ENCODE assay signal across 1 cellular context in genomic region chr7:29723599-29723998, GRCh38.
TF ChIP-seq lines count a peak whose summit lies in the region.

No MANE protein-coding gene starts in this region.

TF ChIP-seq in HepG2, 621 proteins besides CTCF, POLR2A, EP300 and RAD21:
- no peak for TF ChIP-seq ZNF280D (CRISPR knock-in tag; IDR thresholded peaks at IDR 0.05)
- TF ChIP-seq SOX6 (IDR thresholded peaks at IDR 0.05): no peak
- TF ChIP-seq SOX6 (CRISPR knock-in tag; IDR thresholded peaks at IDR 0.05): no peak
- TF ChIP-seq MAFG (CRISPR knock-in tag; IDR thresholded peaks at IDR 0.05): no peak
- TF ChIP-seq PREB (CRISPR knock-in tag; IDR thresholded peaks at IDR 0.05): no peak
- TF ChIP-seq ZNF703 (CRISPR knock-in tag; IDR thresholded peaks at IDR 0.05; ENCODE audit: borderline replicate concordance): no peak
- no peak for TF ChIP-seq GLI4 (CRISPR knock-in tag; IDR thresholded peaks at IDR 0.05; ENCODE audit: borderline replicate concordance)
- TF ChIP-seq JDP2 (CRISPR knock-in tag; IDR thresholded peaks at IDR 0.05; ENCODE audit: borderline replicate concordance): no peak
- TF ChIP-seq HMGA1 (CRISPR knock-in tag; conservative IDR thresholded peaks at IDR 0.05): no peak
- TF ChIP-seq ZNF160 (CRISPR knock-in tag; IDR thresholded peaks at IDR 0.05): no peak
- TF ChIP-seq TCF7L2 (IDR thresholded peaks at IDR 0.05; ENCODE audit: low read depth, low read length): no peak
- no peak for TF ChIP-seq JUN (CRISPR knock-in tag; IDR thresholded peaks at IDR 0.05)
- no peak for TF ChIP-seq ZNF512B (CRISPR knock-in tag; IDR thresholded peaks at IDR 0.05; ENCODE audit: borderline replicate concordance)
- no peak for TF ChIP-seq SNAPC4 (CRISPR knock-in tag; IDR thresholded peaks at IDR 0.05)
- no peak for TF ChIP-seq HOXA7 (CRISPR knock-in tag; IDR thresholded peaks at IDR 0.05)
- TF ChIP-seq YEATS4 (CRISPR knock-in tag; IDR thresholded peaks at IDR 0.05; ENCODE audit: borderline replicate concordance): no peak
- TF ChIP-seq RFX3 (CRISPR knock-in tag; IDR thresholded peaks at IDR 0.05): no peak
- TF ChIP-seq TOPORS (CRISPR knock-in tag; IDR thresholded peaks at IDR 0.05): no peak
- TF ChIP-seq PTBP1 (IDR thresholded peaks at IDR 0.05; ENCODE audit: low read depth, low read length, poor library complexity, severe bottlenecking): no peak
